Comparison of ENCODE assay signal across 13 cellular contexts in genomic region chr18:29840101-29840500, GRCh38.
A peak's percentile ranks its signal among the peaks of the same experiment; 100 is the strongest.
DNase-seq lines count a peak whose midpoint lies in the region.
"Had no signal": no experiment of that assay in that cellular context is flagged by ENCODE, and none has a peak within 500 bp of the region (broad histone marks: within the 10 kb centered on the region; RNA-seq: fewer than 3 reads in every experiment).

No MANE protein-coding gene starts in this region.

- peak; percentile 87 for DNase-seq in ELR (ENCODE audit: low read depth)
- DNase-seq in NCI-H226, result peak; percentile 76
- peak; percentile 55 for DNase-seq in dedifferentiated amniotic fluid mesenchymal stem cell (ENCODE audit: extremely low spot score)
- DNase-seq in myocyte (ENCODE audit: low read depth), result peak; percentile 67
- no peak for DNase-seq in NCI-H446 (lab: John Stamatoyannopoulos, UW)
- no peak for DNase-seq in SKM-1 (lab: John Stamatoyannopoulos, UW; ENCODE audit: unreplicated experiment)
- DNase-seq in NCI-H187 treated with DMSO at 0.1 percent for 48 hours (lab: John Stamatoyannopoulos, UW), result no peak
- no peak for DNase-seq in NCI-H1436 treated with DMSO at 0.1 percent for 48 hours (lab: John Stamatoyannopoulos, UW)
- DNase-seq: activated CD8-positive, alpha-beta T cell treated with anti-CD3 and anti-CD28 coated beads, Interleukin-2, amount 10 ng/mL, durations not matched to agents 7 days and 5 days; colonic mucosa; heart right ventricle; MM.1S; small intestine had no signal

Comparison
In these comparisons a context has a peak if more than half of its experiments do, and no peak if none do; other contexts are left out.
1. DNase-seq: peak in ELR (single experiment), NCI-H226 (single experiment), dedifferentiated amniotic fluid mesenchymal stem cell (single experiment) and myocyte (single experiment); none in NCI-H446 (0 of 2), SKM-1 (single experiment), NCI-H187 treated with DMSO at 0.1 percent for 48 hours (single experiment) and NCI-H1436 treated with DMSO at 0.1 percent for 48 hours (single experiment).